8 cellular contexts compared by ENCODE assay signal in the genomic region with DNA sequence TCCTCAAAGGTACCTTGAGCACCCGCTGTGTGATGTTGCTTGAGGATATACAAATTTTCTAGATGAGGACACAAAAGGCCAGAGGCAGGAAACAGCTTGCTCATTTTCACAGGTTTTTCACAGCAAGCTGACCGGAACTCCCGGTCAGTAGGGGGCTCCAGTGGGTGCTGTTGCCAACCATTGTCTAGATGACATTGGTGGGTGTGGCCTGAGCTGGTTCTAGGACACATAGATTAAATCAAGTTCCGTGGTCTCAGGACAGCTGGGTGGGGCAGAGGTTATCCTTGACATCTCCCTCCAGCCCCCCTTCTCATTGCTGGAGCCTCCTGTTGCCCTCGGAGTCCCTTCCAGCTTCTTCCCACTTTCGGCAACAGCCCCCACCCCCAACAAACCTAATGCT.
DNase-seq lines count a peak whose midpoint lies in the region; ATAC-seq and TF ChIP-seq lines count a peak whose summit lies in the region.

No MANE protein-coding gene starts in this region.

- no peaks in the 10 kb centered on the region for H3K9me3 ChIP-seq in Panc1 (ENCODE audit: control insufficient read depth, insufficient read depth, low read depth, low read length)
- no peaks in the 10 kb centered on the region for H3K9me3 ChIP-seq in esophagus squamous epithelium

- in situ Hi-C loops in Panc1 (cut with HindIII; ENCODE audit: low pct_unique_long_range_greater_than_20kb, low sequenced_read_pairs): no loop called here

- H3K27ac ChIP-seq in Panc1 (ENCODE audit: low read length) (no peak overlapping the region), esophagus squamous epithelium (peak overlapping the region in 3 of 4 donors; percentile 34 to 85 (median 44)), RWPE1 (no peak overlapping the region)

- POLR2A ChIA-PET in Panc1 (lab: Charles Lee) (no interaction called here), RWPE1 (lab: Yijun Ruan, JAX; ENCODE audit: low non-redundant PET) (interaction anchor here (0.5 kb wide), 1 partner anchor 153 kb away, joined by 3 read pairs; the partner anchor contains the start of gene FKBP4)

- H3K27me3 ChIP-seq in Panc1 (ENCODE audit: control insufficient read depth, insufficient read depth, low read length) (no peaks in the 10 kb centered on the region), esophagus squamous epithelium (peaks cover 0 to 22% (median 0%) of the 10 kb centered on the region in 4 donors)

- H3K36me3 ChIP-seq in Panc1 (ENCODE audit: control insufficient read depth, insufficient read depth, low read length) (no peaks in the 10 kb centered on the region), esophagus squamous epithelium (no peaks in the 10 kb centered on the region)

- peak; percentile 36; the same call in 1 of the 2 replicates for ATAC-seq in Panc1

- intact Hi-C loops in Panc1 (cut with micrococcal nuclease; ENCODE audit: unreplicated experiment) (no loop called here), esophagus squamous epithelium (cut with DNase I) (no loop called here)

- no peak for DNase-seq in Panc1 (ENCODE audit: low read depth, low spot score)
- no peak for DNase-seq in esophagus squamous epithelium (lab: John Stamatoyannopoulos, UW)
- DNase-seq in renal cortical epithelial cell (ENCODE audit: low read depth): peak; percentile 4
- no peak for DNase-seq in effector CD8-positive, alpha-beta T cell (lab: John Stamatoyannopoulos, UW)
- no peak for DNase-seq in RWPE1 (ENCODE audit: low spot score)
- DNase-seq in DMS79 (lab: John Stamatoyannopoulos, UW): no peak
- DNase-seq in globus pallidus (ENCODE audit: low spot score): no peak

- H3K4me3 ChIP-seq in Panc1 (ENCODE audit: low read depth in 2 of 2, low read length in 2 of 2) (no peak overlapping the region), esophagus squamous epithelium (no peak overlapping the region)

- 42 to 51% methylated on average over 5 to 6 of the region's 6 CpGs for WGBS in esophagus squamous epithelium, 2 donors

- H3K4me1 ChIP-seq in Panc1 (ENCODE audit: control insufficient read depth, insufficient read depth, low read length) (no peaks in the 10 kb centered on the region), esophagus squamous epithelium (peaks cover 0 to 22% (median 12%) of the 10 kb centered on the region in 3 donors)

- no peak for TF ChIP-seq POLR2A in esophagus squamous epithelium (IDR thresholded peaks at IDR 0.05)

- BruUV-seq in Panc1 (replicated peaks; lab: Mats Ljungman, UMichigan): no TSS peak

- CTCF ChIA-PET in Panc1 (lab: Charles Lee) (no interaction called here), RWPE1 (lab: Yijun Ruan, JAX) (interaction anchor here (0.6 to 1.4 kb wide), 3 partner anchors 11 to 818 kb away, joined by 3 read pairs; no protein-coding TSS in a partner anchor)

- TF ChIP-seq CTCF in GM12873 (IDR thresholded peaks at IDR 0.05; ENCODE audit: insufficient read depth, low read depth, low read length, missing control alignments) (peak; percentile 25), Panc1 (IDR thresholded peaks at IDR 0.05) (no peak; the same call in 1 of the 2 replicates), esophagus squamous epithelium (IDR thresholded peaks at IDR 0.05) (no peak), RWPE1 (conservative IDR thresholded peaks at IDR 0.05; ENCODE audit: low read depth) (no peak)

Comparison
In these comparisons a context has a peak if more than half of its experiments do, and no peak if none do; other contexts are left out.
1. H3K27ac ChIP-seq: peak in esophagus squamous epithelium (3 of 4); none in Panc1 (single experiment) and RWPE1 (single experiment).